10 cellular contexts compared by ENCODE assay signal in genomic region chr4:159018062-159018629, GRCh38.
DNase-seq lines count a peak whose midpoint lies in the region; ATAC-seq and TF ChIP-seq lines count a peak whose summit lies in the region.
"Had no signal": no experiment of that assay in that cellular context is flagged by ENCODE, and none has a peak within 500 bp of the region (broad histone marks: within the 10 kb centered on the region; RNA-seq: fewer than 3 reads in every experiment).

No MANE protein-coding gene starts in this region.

- H3K79me2 ChIP-seq in fibroblast of lung (ENCODE audit: control insufficient read depth, insufficient read depth, low read length), result no peaks in the 10 kb centered on the region

- TF ChIP-seq CTCF in fibroblast of lung (conservative IDR thresholded peaks at IDR 0.05 in 1 of 2, IDR thresholded peaks at IDR 0.05 in 1 of 2; ENCODE audit: low read depth in 1 of 2, low read length in 2 of 2) (no peak), spleen (IDR thresholded peaks at IDR 0.05 in 8 of 11, conservative IDR thresholded peaks at IDR 0.05 in 3 of 11) (no peak)

- 53 to 65% (median 61%) methylated on average over 4 of the region's 4 CpGs for WGBS in spleen, 5 donors

- peak overlapping the region; percentile 40 for H2AFZ ChIP-seq in fibroblast of lung (ENCODE audit: low read length)

- no peaks in the 10 kb centered on the region for H3K27me3 ChIP-seq in fibroblast of lung (ENCODE audit: control insufficient read depth, insufficient read depth, low read length)
- H3K27me3 ChIP-seq in spleen (replicated peaks in 1 of 7), result no peaks in the 10 kb centered on the region

- no peak overlapping the region for H3K4me2 ChIP-seq in fibroblast of lung (ENCODE audit: extremely low read depth, insufficient read depth, low read length)

- no peak for DNase-seq in fibroblast of lung (ENCODE audit: low read depth in 2 of 2)
- no peak for DNase-seq in spleen
- no peak for DNase-seq in COLO668 (lab: John Stamatoyannopoulos, UW; ENCODE audit: unreplicated experiment)
- DNase-seq in cortex of kidney (lab: John Stamatoyannopoulos, UW), result no peak
- DNase-seq in nucleus accumbens (lab: John Stamatoyannopoulos, UW), result no peak
- DNase-seq: effector memory CD4-positive, alpha-beta T cell; lower lobe of right lung had no signal

- H4K20me1 ChIP-seq in fibroblast of lung (ENCODE audit: control insufficient read depth, extremely low read depth, insufficient read depth, low read length), result no peaks in the 10 kb centered on the region

- TF ChIP-seq POLR2A in spleen (IDR thresholded peaks at IDR 0.05), result no peak

- H3K36me3 ChIP-seq in fibroblast of lung (ENCODE audit: control insufficient read depth, insufficient read depth, low read length), result no peaks in the 10 kb centered on the region
- H3K36me3 ChIP-seq in spleen, result no peaks in the 10 kb centered on the region
- H3K36me3 ChIP-seq: lower lobe of right lung had no signal

- no peaks in the 10 kb centered on the region for H3K4me1 ChIP-seq in fibroblast of lung (ENCODE audit: control insufficient read depth, extremely low read depth, insufficient read depth, low read length)
- H3K4me1 ChIP-seq in spleen, result peaks cover 0 to 16% (median 4%) of the 10 kb centered on the region in 6 donors
- H3K4me1 ChIP-seq: lower lobe of right lung had no signal

- intact Hi-C loops in spleen (cut with DNase I; ENCODE audit: low total_unique reads), result no loop called here

- no peak overlapping the region for H3K9ac ChIP-seq in fibroblast of lung (ENCODE audit: insufficient read depth, low read length)

- H3K27ac ChIP-seq in fibroblast of lung (ENCODE audit: insufficient read depth, low read length) (no peak overlapping the region), spleen (no peak overlapping the region)
- H3K27ac ChIP-seq: lower lobe of right lung had no signal

- ATAC-seq in GM18508 (IDR thresholded peaks at IDR 0.05; ENCODE audit: insufficient read depth, unreplicated experiment) (peak; percentile 83), GM21526 (IDR thresholded peaks at IDR 0.05; ENCODE audit: low FRiP score, unreplicated experiment) (peak; percentile 94), HG03342 (IDR thresholded peaks at IDR 0.05; ENCODE audit: unreplicated experiment) (peak; percentile 96)

- H3K9me3 ChIP-seq in fibroblast of lung (ENCODE audit: control insufficient read depth, insufficient read depth, low read depth, low read length) (no peaks in the 10 kb centered on the region), spleen (no peaks in the 10 kb centered on the region)
- H3K9me3 ChIP-seq: lower lobe of right lung had no signal

- H3K4me3 ChIP-seq in fibroblast of lung (replicated peaks in 1 of 4; ENCODE audit: control extremely low read depth in 1 of 4, insufficient read depth in 1 of 4, low read depth in 3 of 4, low read length in 4 of 4) (no peak overlapping the region), spleen (no peak overlapping the region)
- H3K4me3 ChIP-seq: lower lobe of right lung had no signal
